ENCODE assay signal across 8 cellular contexts in the genomic region with DNA sequence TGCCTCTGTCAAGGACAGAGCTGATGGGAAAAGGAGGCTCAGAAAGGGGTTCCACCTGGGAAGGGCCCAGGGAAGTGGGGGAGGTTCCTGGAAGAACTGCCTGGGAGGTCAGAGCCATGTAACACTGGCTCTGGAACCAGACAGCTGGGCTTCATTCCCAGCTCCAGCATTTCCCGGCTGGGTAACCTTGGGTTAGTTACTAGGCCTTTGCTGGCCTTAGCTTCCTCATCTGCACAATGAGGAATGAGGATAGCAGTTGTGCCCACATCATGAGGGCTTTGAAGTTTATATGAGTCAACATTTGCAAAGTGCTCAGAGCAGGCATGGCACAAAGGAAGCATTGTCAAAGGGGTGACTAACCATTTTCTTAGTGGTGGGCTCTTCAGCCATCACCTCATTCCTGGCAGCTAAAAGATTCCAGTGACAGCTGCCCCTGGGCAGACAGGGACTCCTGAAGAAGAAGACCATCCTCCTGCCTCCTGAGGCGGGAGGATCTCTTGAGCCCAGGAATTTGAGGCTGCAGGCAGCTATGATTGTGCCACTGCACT. TPM values are rescaled to one million over a fixed set of nuclear protein-coding genes. Genes with fewer than 3 reads are reported as not detected.
DNase-seq lines count a peak whose midpoint lies in the region; ATAC-seq lines count a peak whose summit lies in the region.

No MANE protein-coding gene starts in this region.

- DNase-seq in CD4-positive, alpha-beta memory T cell, result no peak
- DNase-seq in NCI-H226, result peak; percentile 60
- no peak for DNase-seq in effector memory CD4-positive, alpha-beta T cell
- DNase-seq in neuronal stem cell (ENCODE audit: low spot score), result no peak
- no peak for DNase-seq in 8988T
- DNase-seq in HPDE6-E6E7 (ENCODE audit: extremely low spot score), result no peak

- H3K9me3 Mint-ChIP-seq in CD4-positive, alpha-beta memory T cell, result peaks cover 0 to 8% (median 0%) of the 10 kb centered on the region in 8 donors

- H3K9me3 ChIP-seq in CD4-positive, alpha-beta memory T cell (ENCODE audit: control insufficient read depth in 1 of 2, low read length in 2 of 2), result no peaks in the 10 kb centered on the region
- H3K9me3 ChIP-seq in effector memory CD4-positive, alpha-beta T cell (ENCODE audit: control insufficient read depth, low read length), result no peaks in the 10 kb centered on the region
- H3K9me3 ChIP-seq in neuronal stem cell (replicated peaks in 1 of 2; ENCODE audit: control insufficient read depth in 2 of 2, insufficient read depth in 1 of 2, low read depth in 1 of 2, low read length in 2 of 2), result no peaks in the 10 kb centered on the region

- H4K8ac ChIP-seq in neuronal stem cell (ENCODE audit: low read depth, low read length), result no peak overlapping the region

- no peak overlapping the region for H3K9ac ChIP-seq in neuronal stem cell (ENCODE audit: low read depth, low read length, poor library complexity)

- H2BK12ac ChIP-seq in neuronal stem cell (ENCODE audit: low read length), result no peak overlapping the region

- no CpG with 5 or more reads among the region's 2 CpGs for WGBS in neuronal stem cell (ENCODE audit: extremely low coverage in 2 of 2, insufficient read length in 2 of 2, insufficient replicate concordance in 1 of 2), 2 donors

- peaks cover 5% of the 10 kb centered on the region for H3K79me1 ChIP-seq in neuronal stem cell (ENCODE audit: low read depth, low read length)

- CTCF ChIA-PET in CD4-positive, alpha-beta memory T cell (lab: Charles Lee; ENCODE audit: partially characterized antibody), result interaction anchor here (1.1 to 4.3 kb wide), 2 partner anchors 15 to 18 kb away, joined by 3 to 39 read pairs; no protein-coding TSS in a partner anchor

- H3K27me3 Mint-ChIP-seq in CD4-positive, alpha-beta memory T cell, result no peaks in the 10 kb centered on the region

- H3K18ac ChIP-seq in neuronal stem cell (ENCODE audit: low read length), result no peak overlapping the region

- peak overlapping the region in 1 of 2 donors; percentile 5 for H3K4me3 ChIP-seq in CD4-positive, alpha-beta memory T cell (ENCODE audit: low read length in 2 of 2)
- no peak overlapping the region for H3K4me3 ChIP-seq in effector memory CD4-positive, alpha-beta T cell (ENCODE audit: insufficient read depth, low read depth, low read length, poor library complexity, severe bottlenecking)
- no peak overlapping the region for H3K4me3 ChIP-seq in neuronal stem cell (ENCODE audit: low read length in 2 of 2)

- H3K14ac ChIP-seq in neuronal stem cell (ENCODE audit: low read length), result no peak overlapping the region

- ATAC-seq in GM19463 (IDR thresholded peaks at IDR 0.05; ENCODE audit: unreplicated experiment), result no peak
- ATAC-seq in GM19035 (IDR thresholded peaks at IDR 0.05; ENCODE audit: unreplicated experiment), result no peak

- intact Hi-C loops in CD4-positive, alpha-beta memory T cell (cut with micrococcal nuclease), result loop anchor here (5.0 to 10.0 kb wide), 3 partner anchors 138 to 675 kb away; a partner anchor contains a TSS

- H2AFZ ChIP-seq in neuronal stem cell (ENCODE audit: low read length), result peak overlapping the region; percentile 2

- peak overlapping the region; percentile 81 for H3K27ac ChIP-seq in CD4-positive, alpha-beta memory T cell (ENCODE audit: low read depth, low read length)
- H3K27ac ChIP-seq in effector memory CD4-positive, alpha-beta T cell (ENCODE audit: insufficient read depth, low read length, poor library complexity, severe bottlenecking), result peak overlapping the region; percentile 26
- no peak overlapping the region for H3K27ac ChIP-seq in neuronal stem cell (replicated peaks; ENCODE audit: low read length)

- POLR2A ChIA-PET in CD4-positive, alpha-beta memory T cell (lab: Charles Lee; ENCODE audit: partially characterized antibody), result interaction anchor here (3.8 to 28.2 kb wide), 3 partner anchors 6 to 138 kb away, joined by 22 to 1220 read pairs (median 1220); a partner anchor contains a TSS

- peak overlapping the region; percentile 95 to 99 (median 99) for H3K27ac Mint-ChIP-seq in CD4-positive, alpha-beta memory T cell

- no peak overlapping the region for H4K91ac ChIP-seq in neuronal stem cell (ENCODE audit: low read depth, low read length, poor library complexity)

- no peak overlapping the region for H2BK120ac ChIP-seq in neuronal stem cell (ENCODE audit: low read depth, low read length)

- no peak overlapping the region for H3K4me2 ChIP-seq in neuronal stem cell (ENCODE audit: insufficient read depth, low read length, poor library complexity, severe bottlenecking)

- peaks cover 17% of the 10 kb centered on the region for H3K36me3 ChIP-seq in CD4-positive, alpha-beta memory T cell (ENCODE audit: insufficient read depth, low read length)
- H3K36me3 ChIP-seq in effector memory CD4-positive, alpha-beta T cell (ENCODE audit: control insufficient read depth, insufficient read depth, low read length), result peaks cover 21% of the 10 kb centered on the region
- H3K36me3 ChIP-seq in neuronal stem cell (replicated peaks in 1 of 2; ENCODE audit: control insufficient read depth in 2 of 2, insufficient read depth in 2 of 2, low read length in 2 of 2), result peaks cover 15 to 24% of the 10 kb centered on the region in 2 donors

- no peak overlapping the region for H3K23ac ChIP-seq in neuronal stem cell (ENCODE audit: low read depth, low read length, poor library complexity)

- H3K4ac ChIP-seq in neuronal stem cell (ENCODE audit: low read length), result no peak overlapping the region

- H2BK5ac ChIP-seq in neuronal stem cell (ENCODE audit: low read length), result no peak overlapping the region

- no peak overlapping the region for H2AK5ac ChIP-seq in neuronal stem cell (ENCODE audit: low read depth, low read length)

- H3K4me1 ChIP-seq in CD4-positive, alpha-beta memory T cell (ENCODE audit: insufficient read depth, low read length), result peaks cover 80% of the 10 kb centered on the region
- H3K4me1 ChIP-seq in effector memory CD4-positive, alpha-beta T cell (ENCODE audit: control insufficient read depth, insufficient read depth, low read length, poor library complexity, severe bottlenecking), result peaks cover 70% of the 10 kb centered on the region
- peaks cover 10 to 13% of the 10 kb centered on the region in 2 donors for H3K4me1 ChIP-seq in neuronal stem cell (ENCODE audit: control insufficient read depth in 2 of 2, insufficient read depth in 1 of 2, low read depth in 1 of 2, low read length in 2 of 2)

- H2BK15ac ChIP-seq in neuronal stem cell (ENCODE audit: low read length), result no peak overlapping the region

- peaks cover 42 to 84% (median 60%) of the 10 kb centered on the region in 4 donors for H3K4me1 Mint-ChIP-seq in CD4-positive, alpha-beta memory T cell

- peaks cover 24 to 33% of the 10 kb centered on the region in 2 donors for H3K36me3 Mint-ChIP-seq in CD4-positive, alpha-beta memory T cell

- H3K27me3 ChIP-seq in CD4-positive, alpha-beta memory T cell (ENCODE audit: insufficient read depth, low read length), result no peaks in the 10 kb centered on the region
- H3K27me3 ChIP-seq in effector memory CD4-positive, alpha-beta T cell (replicated peaks; ENCODE audit: control insufficient read depth, insufficient read depth, low read length, poor library complexity, severe bottlenecking), result no peaks in the 10 kb centered on the region
- no peaks in the 10 kb centered on the region for H3K27me3 ChIP-seq in neuronal stem cell (ENCODE audit: control insufficient read depth in 3 of 3, insufficient read depth in 3 of 3, low read depth in 1 of 3, low read length in 3 of 3)

- H3K4me3 Mint-ChIP-seq in CD4-positive, alpha-beta memory T cell, result peak overlapping the region; percentile 36 to 98 (median 67)

RNA-seq across cellular contexts. Expression of a gene that starts 1.7 kb away (rescaled TPM):
- total RNA-seq in CD4-positive, alpha-beta memory T cell, result 100 to 1,000 TPM; 122 to 138 TPM
- 100 to 1,000 TPM; 307 to 824 TPM for polyA plus RNA-seq in CD4-positive, alpha-beta memory T cell
- 49.6 TPM for polyA plus RNA-seq in neuronal stem cell (2013, experiment 1 of 2)
- polyA plus RNA-seq in neuronal stem cell (2013, experiment 2 of 2), result 49.2 TPM

RNA-seq across cellular contexts. Expression of a gene that starts 9.5 kb away (rescaled TPM):
- 100 to 1,000 TPM; 189 to 194 TPM for total RNA-seq in CD4-positive, alpha-beta memory T cell
- 100 to 1,000 TPM; 246 to 269 TPM for polyA plus RNA-seq in CD4-positive, alpha-beta memory T cell
- polyA plus RNA-seq in neuronal stem cell (2013, experiment 1 of 2), result 225 TPM
- polyA plus RNA-seq in neuronal stem cell (2013, experiment 2 of 2), result 213 TPM

RNA-seq across cellular contexts. Expression of a gene that starts 24.0 kb away (rescaled TPM):
- 10 to 100 TPM; 32.3 to 33.8 TPM for total RNA-seq in CD4-positive, alpha-beta memory T cell
- 10 to 100 TPM; 50.1 to 63.6 TPM for polyA plus RNA-seq in CD4-positive, alpha-beta memory T cell
- polyA plus RNA-seq in neuronal stem cell (2013, experiment 1 of 2), result 47.5 TPM
- polyA plus RNA-seq in neuronal stem cell (2013, experiment 2 of 2), result 45.1 TPM

RNA-seq across cellular contexts. Expression of a gene that starts 44.8 kb away (rescaled TPM):
- total RNA-seq in CD4-positive, alpha-beta memory T cell, result not detected
- not detected for polyA plus RNA-seq in CD4-positive, alpha-beta memory T cell
- polyA plus RNA-seq in neuronal stem cell (2013, experiment 1 of 2), result 0.26 TPM
- 0.29 TPM for polyA plus RNA-seq in neuronal stem cell (2013, experiment 2 of 2)

RNA-seq across cellular contexts. Expression of a gene that starts 51.9 kb away (rescaled TPM):
- total RNA-seq in CD4-positive, alpha-beta memory T cell, result 10 to 100 TPM; 56.6 to 67.2 TPM
- 100 to 1,000 TPM; 177 to 252 TPM for polyA plus RNA-seq in CD4-positive, alpha-beta memory T cell
- 181 TPM for polyA plus RNA-seq in neuronal stem cell (2013, experiment 1 of 2)
- 175 TPM for polyA plus RNA-seq in neuronal stem cell (2013, experiment 2 of 2)
